ENCODE assay signal across 28 cellular contexts in the genomic region with DNA sequence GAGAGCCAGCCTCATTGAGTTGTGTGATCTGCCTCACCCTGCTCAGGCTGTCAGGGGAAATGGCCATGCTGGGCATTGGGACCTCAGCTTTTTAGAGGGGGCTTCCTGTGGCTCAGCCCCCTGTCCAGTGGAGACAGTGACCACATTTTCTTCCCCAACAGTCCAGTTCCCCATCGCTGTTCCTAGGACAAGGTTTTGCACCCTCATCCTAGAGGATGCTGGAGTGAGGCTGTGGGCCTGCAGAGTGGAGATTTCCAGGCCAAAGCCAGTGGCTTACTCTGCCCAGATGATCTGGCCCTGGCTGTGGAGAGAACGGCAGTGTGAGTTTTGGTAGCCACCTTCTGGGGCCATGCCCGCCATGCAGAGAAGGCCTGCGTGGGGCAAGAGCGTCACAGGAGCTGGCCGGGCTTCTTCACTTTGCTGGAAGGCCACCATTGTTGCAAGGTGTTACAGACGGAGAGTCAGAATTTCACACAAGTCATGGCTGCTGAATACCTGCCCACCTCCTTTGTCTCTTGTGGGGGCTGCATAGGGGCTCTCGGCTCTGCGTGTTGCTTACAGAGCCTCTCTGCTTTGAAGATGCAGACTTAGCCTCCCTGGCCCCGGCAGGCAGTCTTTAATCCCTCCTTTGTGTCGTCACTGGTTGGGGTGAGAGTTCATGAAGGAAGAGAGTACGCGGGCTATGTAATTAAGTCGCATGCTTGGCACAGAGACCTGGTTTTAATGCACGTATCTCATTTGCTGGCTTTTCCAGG. TPM values are rescaled to one million over a fixed set of nuclear protein-coding genes. Genes with fewer than 3 reads are reported as not detected.
DNase-seq lines count a peak whose midpoint lies in the region; ATAC-seq and TF ChIP-seq lines count a peak whose summit lies in the region.
"Had no signal": no experiment of that assay in that cellular context is flagged by ENCODE, and none has a peak within 500 bp of the region (broad histone marks: within the 10 kb centered on the region; RNA-seq: fewer than 3 reads in every experiment).

No MANE protein-coding gene starts in this region.

- H3K36me3 Mint-ChIP-seq in natural killer cell treated with Interleukin-12 subunit alpha and Interleukin-12 subunit beta and Interleukin-15 and Interleukin-18, amount 100 ng/mL, for 72 hours = no peaks in the 10 kb centered on the region
- no peaks in the 10 kb centered on the region for H3K36me3 Mint-ChIP-seq in activated naive CD4-positive, alpha-beta T cell treated with anti-CD3 and anti-CD28 coated beads, Interleukin-2, amount 50 U/mL, for 72 hours
- H3K36me3 Mint-ChIP-seq: naive thymus-derived CD8-positive, alpha-beta T cell had no signal

- H3K36me3 ChIP-seq in HAP-1 (replicated peaks) (no peaks in the 10 kb centered on the region), sigmoid colon (no peaks in the 10 kb centered on the region)
- H3K36me3 ChIP-seq: BLaER1 treated with 17β-estradiol and CSF1 and Interleukin-3, amounts not matched to agents 10 nM and 100 nM; esophagus squamous epithelium; heart left ventricle; lower lobe of right lung had no signal

- ATAC-seq in natural killer cell treated with Interleukin-12 subunit alpha and Interleukin-12 subunit beta and Interleukin-15 and Interleukin-18, amount 100 ng/mL, for 72 hours = no peak
- no peak for ATAC-seq in activated naive CD4-positive, alpha-beta T cell treated with anti-CD3 and anti-CD28 coated beads, Interleukin-2, amount 50 U/mL, for 72 hours
- ATAC-seq: foreskin keratinocyte; heart left ventricle; lower lobe of right lung; naive thymus-derived CD8-positive, alpha-beta T cell; stimulated activated naive CD8-positive, alpha-beta T cell treated with anti-CD3 and anti-CD28 coated beads, Interleukin-15, Interleukin-2, amounts not matched to agents 100 U/mL and 50 U/mL, for 24 hours had no signal

- no peaks in the 10 kb centered on the region for H3K9me3 Mint-ChIP-seq in natural killer cell treated with Interleukin-12 subunit alpha and Interleukin-12 subunit beta and Interleukin-15 and Interleukin-18, amount 100 ng/mL, for 72 hours
- H3K9me3 Mint-ChIP-seq in activated naive CD4-positive, alpha-beta T cell treated with anti-CD3 and anti-CD28 coated beads, Interleukin-2, amount 50 U/mL, for 72 hours = no peaks in the 10 kb centered on the region
- H3K9me3 Mint-ChIP-seq: HFFc6; naive thymus-derived CD8-positive, alpha-beta T cell; T-helper 2 cell treated with Interferon-gamma antibody and Interleukin-4, amounts not matched to agents 5 μg/mL and 100 μg/mL, for 36 hours had no signal

- TF ChIP-seq CTCF in sigmoid colon (IDR thresholded peaks at IDR 0.05) = no peak

- in situ Hi-C loops in HAP-1 (cut with MboI; ENCODE audit: low sequenced_read_pairs) = no loop called here

- H3K27ac Mint-ChIP-seq in natural killer cell treated with Interleukin-12 subunit alpha and Interleukin-12 subunit beta and Interleukin-15 and Interleukin-18, amount 100 ng/mL, for 72 hours = no peak overlapping the region
- H3K27ac Mint-ChIP-seq in activated naive CD4-positive, alpha-beta T cell treated with anti-CD3 and anti-CD28 coated beads, Interleukin-2, amount 50 U/mL, for 72 hours = no peak overlapping the region
- H3K27ac Mint-ChIP-seq: HFFc6; naive thymus-derived CD8-positive, alpha-beta T cell; T-helper 2 cell treated with Interferon-gamma antibody and Interleukin-4, amounts not matched to agents 5 μg/mL and 100 μg/mL, for 36 hours had no signal

- TF ChIP-seq POLR2A in sigmoid colon (IDR thresholded peaks at IDR 0.05) = no peak

- H3K27me3 ChIP-seq in HAP-1 (ENCODE audit: low read depth) (no peaks in the 10 kb centered on the region), sigmoid colon (no peaks in the 10 kb centered on the region)
- H3K27me3 ChIP-seq: BLaER1 treated with 17β-estradiol and CSF1 and Interleukin-3, amounts not matched to agents 10 nM and 100 nM; esophagus squamous epithelium; testis had no signal

- H3K4me1 ChIP-seq in HAP-1 (peaks cover 14% of the 10 kb centered on the region), sigmoid colon (peaks cover 0 to 10% (median 9%) of the 10 kb centered on the region in 4 donors)
- H3K4me1 ChIP-seq: foreskin keratinocyte, heart left ventricle, lower lobe of right lung, testis had no signal

- peaks cover 0 to 4% of the 10 kb centered on the region in 2 donors for H3K27me3 Mint-ChIP-seq in natural killer cell treated with Interleukin-12 subunit alpha and Interleukin-12 subunit beta and Interleukin-15 and Interleukin-18, amount 100 ng/mL, for 72 hours

- no peak overlapping the region for H3K4me3 Mint-ChIP-seq in natural killer cell treated with Interleukin-12 subunit alpha and Interleukin-12 subunit beta and Interleukin-15 and Interleukin-18, amount 100 ng/mL, for 72 hours
- H3K4me3 Mint-ChIP-seq: HFFc6; naive thymus-derived CD8-positive, alpha-beta T cell; T-helper 2 cell treated with Interferon-gamma antibody and Interleukin-4, amounts not matched to agents 5 μg/mL and 100 μg/mL, for 36 hours had no signal

- H3K4me1 Mint-ChIP-seq in natural killer cell treated with Interleukin-12 subunit alpha and Interleukin-12 subunit beta and Interleukin-15 and Interleukin-18, amount 100 ng/mL, for 72 hours (ENCODE audit: low read depth in 2 of 2) = no peaks in the 10 kb centered on the region
- H3K4me1 Mint-ChIP-seq: naive thymus-derived CD8-positive, alpha-beta T cell had no signal

- no peak overlapping the region for H3K4me3 ChIP-seq in HAP-1
- H3K4me3 ChIP-seq in sigmoid colon = no peak overlapping the region
- H3K4me3 ChIP-seq: BLaER1 treated with 17β-estradiol and CSF1 and Interleukin-3, amounts not matched to agents 10 nM and 100 nM; esophagus squamous epithelium; heart left ventricle; lower lobe of right lung; smooth muscle cell; testis had no signal

- WGBS in sigmoid colon, 2 donors = 68 to 88% methylated on average over 15 of the region's 15 CpGs

- peak; percentile 67 to 71 for DNase-seq in HAP-1 (ENCODE audit: low spot score in 2 of 2)
- DNase-seq in NCI-H748 treated with DMSO at 0.1 percent for 48 hours (lab: John Stamatoyannopoulos, UW) = peak; percentile 2
- DNase-seq in iPS-NIHi11 (ENCODE audit: low spot score) = peak; percentile 57
- peak; percentile 29 for DNase-seq in sigmoid colon
- no peak for DNase-seq in COLO829 (ENCODE audit: low spot score)
- DNase-seq in NCI-H446 (lab: John Stamatoyannopoulos, UW) = no peak
- DNase-seq in natural killer cell treated with Interleukin-12 subunit alpha and Interleukin-12 subunit beta and Interleukin-15 and Interleukin-18, amount 100 ng/mL, for 72 hours (ENCODE audit: low spot score) = no peak
- no peak for DNase-seq in activated naive CD4-positive, alpha-beta T cell treated with anti-CD3 and anti-CD28 coated beads, Interleukin-2, amount 50 U/mL, for 72 hours (ENCODE audit: low spot score in 2 of 2)
- DNase-seq: activated CD4-positive, alpha-beta T cell treated with anti-CD3 and anti-CD28 coated beads for 48 hours; activated CD8-positive, alpha-beta memory T cell treated with anti-CD3 and anti-CD28 coated beads for 24 hours; activated effector memory CD4-positive, alpha-beta T cell treated with Interleukin-2 at 50 U/mL for 16 hours; dermis blood vessel endothelial cell; DMS53; esophagus squamous epithelium; foreskin keratinocyte; heart left ventricle; HFFc6; lower lobe of right lung; NCI-H1694; NCI-H524; stimulated activated CD4-positive, alpha-beta T cell treated with anti-CD3 and anti-CD28 coated beads, Interleukin-1b, Interleukin-23, amount 100 ng/mL, for 48 hours; stimulated activated naive CD8-positive, alpha-beta T cell treated with anti-CD3 and anti-CD28 coated beads, Interleukin-15, Interleukin-2, amounts not matched to agents 100 U/mL and 50 U/mL, for 24 hours; testis had no signal

- intact Hi-C loops in sigmoid colon (cut with DNase I) = no loop called here

- H3K27ac ChIP-seq in sigmoid colon = no peak overlapping the region
- H3K27ac ChIP-seq: BLaER1 treated with 17β-estradiol and CSF1 and Interleukin-3, amounts not matched to agents 10 nM and 100 nM; esophagus squamous epithelium; foreskin keratinocyte; heart left ventricle; lower lobe of right lung; testis had no signal

- H3K9me3 ChIP-seq in HAP-1 (no peaks in the 10 kb centered on the region), sigmoid colon (no peaks in the 10 kb centered on the region)
- H3K9me3 ChIP-seq: BLaER1 treated with 17β-estradiol and CSF1 and Interleukin-3, amounts not matched to agents 10 nM and 100 nM; Caco-2; esophagus squamous epithelium; heart left ventricle; lower lobe of right lung; testis had no signal

- no peak for TF ChIP-seq EP300 in sigmoid colon (IDR thresholded peaks at IDR 0.05)

RNA-seq across cellular contexts. Expression of a gene that starts 35.2 kb away (rescaled TPM):
- 1 to 10 TPM; 1.6 to 5.8 (median 3.5) TPM for total RNA-seq in sigmoid colon
- 1 to 10 TPM; 6.0 to 7.2 (median 6.3) TPM for polyA plus RNA-seq in sigmoid colon
- total RNA-seq in natural killer cell treated with Interleukin-12 subunit alpha and Interleukin-12 subunit beta and Interleukin-15 and Interleukin-18, amount 100 ng/mL, for 72 hours = not detected
- total RNA-seq in activated naive CD4-positive, alpha-beta T cell treated with anti-CD3 and anti-CD28 coated beads, Interleukin-2, amount 50 U/mL, for 72 hours = under 1 TPM in 1 of 2 donors, not detected in 1; 0.62 TPM
- total RNA-seq: naive thymus-derived CD8-positive, alpha-beta T cell had no signal
- polyA plus RNA-seq: naive thymus-derived CD8-positive, alpha-beta T cell had no signal

Comparison
In these comparisons a context has a peak if more than half of its experiments do, and no peak if none do; other contexts are left out.
1. DNase-seq: peak in HAP-1 (2 of 2), NCI-H748 treated with DMSO at 0.1 percent for 48 hours (single experiment), iPS-NIHi11 (single experiment) and sigmoid colon (single experiment); none in COLO829 (single experiment), NCI-H446 (0 of 2), natural killer cell treated with Interleukin-12 subunit alpha and Interleukin-12 subunit beta and Interleukin-15 and Interleukin-18, amount 100 ng/mL, for 72 hours (single experiment) and activated naive CD4-positive, alpha-beta T cell treated with anti-CD3 and anti-CD28 coated beads, Interleukin-2, amount 50 U/mL, for 72 hours (0 of 2).